Comparison of ENCODE assay signal across 20 cellular contexts in the genomic region with DNA sequence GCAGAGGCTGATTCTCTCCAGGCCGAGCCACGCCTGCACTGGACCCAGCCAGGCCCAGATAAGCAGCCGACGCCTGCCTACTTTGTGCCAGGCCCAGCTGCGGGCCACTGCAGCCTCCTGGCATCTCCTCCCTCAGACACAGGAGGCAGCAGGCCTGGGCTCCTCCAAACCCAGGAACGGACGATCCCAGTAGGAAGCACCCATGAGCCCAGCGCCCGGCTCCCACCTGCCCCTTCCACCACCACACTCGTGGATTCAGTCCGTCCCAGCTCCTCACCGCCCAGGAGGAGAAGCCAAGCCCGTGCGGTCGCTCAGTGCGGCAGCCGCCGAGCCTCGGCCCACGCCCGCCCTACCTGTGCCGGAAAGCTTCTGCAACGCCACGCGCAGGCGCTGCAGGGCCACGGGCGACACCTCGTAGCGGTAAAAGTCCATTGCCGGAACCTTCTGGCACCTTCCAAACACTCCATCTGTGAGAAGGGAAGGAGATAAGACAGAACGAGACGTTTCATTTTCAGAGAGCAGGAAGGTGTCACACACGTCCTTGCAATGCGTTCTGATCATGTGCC.
A peak's percentile ranks its signal among the peaks of the same experiment; 100 is the strongest.
DNase-seq lines count a peak whose midpoint lies in the region; ATAC-seq and TF ChIP-seq lines count a peak whose summit lies in the region.
"Had no signal": no experiment of that assay in that cellular context is flagged by ENCODE, and none has a peak within 500 bp of the region (broad histone marks: within the 10 kb centered on the region; RNA-seq: fewer than 3 reads in every experiment).

No MANE protein-coding gene starts in this region.

- WGBS in smooth muscle cell (ENCODE audit: low lambda C conversion rate) = 94% methylated on average over 35 of the region's 35 CpGs

- H4K20me1 ChIP-seq in neural cell (ENCODE audit: insufficient read depth) (no peaks in the 10 kb centered on the region), smooth muscle cell (ENCODE audit: low read depth) (no peaks in the 10 kb centered on the region)

- peaks cover 49% of the 10 kb centered on the region for H3K9me3 Mint-ChIP-seq in endothelial cell (ENCODE audit: unreplicated experiment)

- H3K4me3 Mint-ChIP-seq in endothelial cell (ENCODE audit: unreplicated experiment) = no peak overlapping the region
- H3K4me3 Mint-ChIP-seq: CD14-positive monocyte had no signal

- no peaks in the 10 kb centered on the region for H3K4me1 Mint-ChIP-seq in endothelial cell (ENCODE audit: unreplicated experiment)
- H3K4me1 Mint-ChIP-seq: CD14-positive monocyte had no signal

- ATAC-seq in left cardiac atrium = no peak
- ATAC-seq in HG02798 (IDR thresholded peaks at IDR 0.05; ENCODE audit: poor library complexity, unreplicated experiment) = no peak
- ATAC-seq: HCT116 had no signal

- peak; percentile 69 for DNase-seq in cardiac septum (ENCODE audit: low spot score)
- DNase-seq in left cardiac atrium = no peak
- DNase-seq in smooth muscle cell (lab: John Stamatoyannopoulos, UW; ENCODE audit: unreplicated experiment) = no peak
- no peak for DNase-seq in NCI-H1092 (lab: John Stamatoyannopoulos, UW)
- DNase-seq in endothelial cell (ENCODE audit: low spot score) = no peak
- DNase-seq: 8988T, EL, GF-D8, GM23248, MV-4-11, NCI-H1694, NCI-H2171 treated with DMSO at 0.1 percent for 48 hours, NCI-H524 treated with DMSO at 0.1 percent for 48 hours, NCI-H82, Peyer's patch had no signal

- peak overlapping the region; percentile 59 for H3K4me3 ChIP-seq in neural cell (ENCODE audit: low read length)
- no peak overlapping the region for H3K4me3 ChIP-seq in smooth muscle cell
- H3K4me3 ChIP-seq: GM23248 had no signal

- no peaks in the 10 kb centered on the region for H3K27me3 ChIP-seq in neural cell (ENCODE audit: insufficient read depth, low read depth, low read length)
- peaks cover 13% of the 10 kb centered on the region for H3K27me3 ChIP-seq in smooth muscle cell (ENCODE audit: low read depth)
- H3K27me3 ChIP-seq: Peyer's patch had no signal

- H3K9me3 ChIP-seq in neural cell (ENCODE audit: low read length) = peaks cover 8% of the 10 kb centered on the region
- H3K9me3 ChIP-seq in smooth muscle cell (replicated peaks; ENCODE audit: low read depth) = no peaks in the 10 kb centered on the region
- H3K9me3 ChIP-seq: Peyer's patch had no signal

- intact Hi-C loops in cardiac septum (cut with DNase I) (no loop called here), left cardiac atrium (cut with DNase I) (no loop called here)

- H3K4me1 ChIP-seq in smooth muscle cell (ENCODE audit: low read depth) = peaks cover 12% of the 10 kb centered on the region
- H3K4me1 ChIP-seq: Peyer's patch had no signal

- no peak overlapping the region for H2AFZ ChIP-seq in neural cell (ENCODE audit: low read depth, low read length)
- H2AFZ ChIP-seq in smooth muscle cell (ENCODE audit: low read depth) = no peak overlapping the region
- H2AFZ ChIP-seq: GM23248 had no signal

- H3K9ac ChIP-seq in neural cell (ENCODE audit: low read length) (peak overlapping the region; percentile 72), smooth muscle cell (ENCODE audit: low read depth) (no peak overlapping the region)
- H3K9ac ChIP-seq: GM23248 had no signal

- H3K27me3 Mint-ChIP-seq in endothelial cell (ENCODE audit: unreplicated experiment) = peaks cover 28% of the 10 kb centered on the region

- H3K27ac Mint-ChIP-seq in endothelial cell (ENCODE audit: unreplicated experiment) = no peak overlapping the region
- H3K27ac Mint-ChIP-seq: CD14-positive monocyte had no signal

- no peaks in the 10 kb centered on the region for H3K9me2 ChIP-seq in neural cell (ENCODE audit: insufficient read depth, low read length)

- H3K36me3 ChIP-seq in neural cell (ENCODE audit: insufficient read depth, low read length) (peaks cover 4% of the 10 kb centered on the region), smooth muscle cell (ENCODE audit: low read depth) (no peaks in the 10 kb centered on the region)
- H3K36me3 ChIP-seq: Peyer's patch had no signal

- H3K4me2 ChIP-seq in neural cell (ENCODE audit: low read length) (peak overlapping the region; percentile 18), smooth muscle cell (peak overlapping the region; percentile 82)

- H3K36me3 Mint-ChIP-seq in endothelial cell (ENCODE audit: low read depth, unreplicated experiment) = peaks cover 27% of the 10 kb centered on the region
- H3K36me3 Mint-ChIP-seq: CD14-positive monocyte had no signal

- TF ChIP-seq CTCF in neural cell (IDR thresholded peaks at IDR 0.05; ENCODE audit: poor library complexity, severe bottlenecking) (no peak), smooth muscle cell (IDR thresholded peaks at IDR 0.05; ENCODE audit: borderline replicate concordance, insufficient read depth, poor library complexity, severe bottlenecking) (no peak), endothelial cell (IDR thresholded peaks at IDR 0.05; ENCODE audit: unreplicated experiment) (no peak)

- H3F3A ChIP-seq in neural cell (ENCODE audit: insufficient read depth, low read length, poor library complexity, severe bottlenecking) (no peaks in the 10 kb centered on the region), smooth muscle cell (ENCODE audit: low read depth) (no peaks in the 10 kb centered on the region)

- H3K27ac ChIP-seq in cingulate gyrus (ENCODE audit: low read depth, low read length) = peak overlapping the region; percentile 8
- peak overlapping the region; percentile 84 for H3K27ac ChIP-seq in neural cell (ENCODE audit: low read length)
- no peak overlapping the region for H3K27ac ChIP-seq in smooth muscle cell (ENCODE audit: low read depth)
- H3K27ac ChIP-seq: GM23248, Peyer's patch had no signal

- TF ChIP-seq EP300 in neural cell (conservative IDR thresholded peaks at IDR 0.05; ENCODE audit: poor library complexity, severe bottlenecking) = no peak

- TF ChIP-seq RAD21 in neural cell (conservative IDR thresholded peaks at IDR 0.05) = no peak

- H3K79me2 ChIP-seq in neural cell (replicated peaks; ENCODE audit: insufficient read depth, low read length) (no peaks in the 10 kb centered on the region), smooth muscle cell (ENCODE audit: low read depth) (no peaks in the 10 kb centered on the region)

TF ChIP-seq in neural cell, 6 proteins besides CTCF, POLR2A, EP300 and RAD21:
- TF ChIP-seq POLR2AphosphoS5 (IDR thresholded peaks at IDR 0.05) (no peak), EZH2 (IDR thresholded peaks at IDR 0.05; ENCODE audit: borderline replicate concordance, insufficient read depth, low read length, poor library complexity, severe bottlenecking) (no peak), TAF1 (IDR thresholded peaks at IDR 0.05; ENCODE audit: low read depth) (no peak), MXI1 (conservative IDR thresholded peaks at IDR 0.05; ENCODE audit: poor library complexity, severe bottlenecking) (no peak)
- TF ChIP-seq, protein P1, sequence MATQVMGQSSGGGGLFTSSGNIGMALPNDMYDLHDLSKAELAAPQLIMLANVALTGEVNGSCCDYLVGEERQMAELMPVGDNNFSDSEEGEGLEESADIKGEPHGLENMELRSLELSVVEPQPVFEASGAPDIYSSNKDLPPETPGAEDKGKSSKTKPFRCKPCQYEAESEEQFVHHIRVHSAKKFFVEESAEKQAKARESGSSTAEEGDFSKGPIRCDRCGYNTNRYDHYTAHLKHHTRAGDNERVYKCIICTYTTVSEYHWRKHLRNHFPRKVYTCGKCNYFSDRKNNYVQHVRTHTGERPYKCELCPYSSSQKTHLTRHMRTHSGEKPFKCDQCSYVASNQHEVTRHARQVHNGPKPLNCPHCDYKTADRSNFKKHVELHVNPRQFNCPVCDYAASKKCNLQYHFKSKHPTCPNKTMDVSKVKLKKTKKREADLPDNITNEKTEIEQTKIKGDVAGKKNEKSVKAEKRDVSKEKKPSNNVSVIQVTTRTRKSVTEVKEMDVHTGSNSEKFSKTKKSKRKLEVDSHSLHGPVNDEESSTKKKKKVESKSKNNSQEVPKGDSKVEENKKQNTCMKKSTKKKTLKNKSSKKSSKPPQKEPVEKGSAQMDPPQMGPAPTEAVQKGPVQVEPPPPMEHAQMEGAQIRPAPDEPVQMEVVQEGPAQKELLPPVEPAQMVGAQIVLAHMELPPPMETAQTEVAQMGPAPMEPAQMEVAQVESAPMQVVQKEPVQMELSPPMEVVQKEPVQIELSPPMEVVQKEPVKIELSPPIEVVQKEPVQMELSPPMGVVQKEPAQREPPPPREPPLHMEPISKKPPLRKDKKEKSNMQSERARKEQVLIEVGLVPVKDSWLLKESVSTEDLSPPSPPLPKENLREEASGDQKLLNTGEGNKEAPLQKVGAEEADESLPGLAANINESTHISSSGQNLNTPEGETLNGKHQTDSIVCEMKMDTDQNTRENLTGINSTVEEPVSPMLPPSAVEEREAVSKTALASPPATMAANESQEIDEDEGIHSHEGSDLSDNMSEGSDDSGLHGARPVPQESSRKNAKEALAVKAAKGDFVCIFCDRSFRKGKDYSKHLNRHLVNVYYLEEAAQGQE (IDR thresholded peaks at IDR 0.05; ENCODE audit: borderline replicate concordance) = no peak
